Comparison of ENCODE assay signal across 10 cellular contexts in genomic region chr9:35904966-35905781, GRCh38. TPM values are rescaled to one million over a fixed set of nuclear protein-coding genes. Genes with fewer than 3 reads are reported as not detected.
DNase-seq lines count a peak whose midpoint lies in the region; ATAC-seq and TF ChIP-seq lines count a peak whose summit lies in the region.
"Had no signal": no experiment of that assay in that cellular context is flagged by ENCODE, and none has a peak within 500 bp of the region (broad histone marks: within the 10 kb centered on the region; RNA-seq: fewer than 3 reads in every experiment).

No MANE protein-coding gene starts in this region.

- no peaks in the 10 kb centered on the region for H3K36me3 Mint-ChIP-seq in activated CD4-positive, alpha-beta T cell treated with anti-CD3 and anti-CD28 coated beads for 36 hours (ENCODE audit: low read depth)

- H3K9me3 Mint-ChIP-seq in activated CD4-positive, alpha-beta T cell treated with anti-CD3 and anti-CD28 coated beads for 36 hours (ENCODE audit: low read depth) = no peaks in the 10 kb centered on the region
- H3K9me3 Mint-ChIP-seq: activated CD8-positive, alpha-beta T cell treated with anti-CD3 and anti-CD28 coated beads for 36 hours; neural crest cell had no signal

- POLR2A ChIA-PET in activated CD4-positive, alpha-beta T cell treated with anti-CD3 and anti-CD28 coated beads for 36 hours (lab: Charles Lee) = interaction anchor here (0.6 to 0.9 kb wide), 2 partner anchors 40 to 211 kb away, joined by 3 read pairs; no protein-coding TSS in a partner anchor

- H3K9ac ChIP-seq in smooth muscle cell (ENCODE audit: low read depth) = no peak overlapping the region

- H3K4me3 ChIP-seq in adrenal gland = no peak overlapping the region
- no peak overlapping the region for H3K4me3 ChIP-seq in smooth muscle cell

- 59 to 88% (median 75%) methylated on average over 6 to 10 of the region's 10 CpGs for WGBS in adrenal gland, 4 donors
- WGBS in smooth muscle cell (ENCODE audit: low lambda C conversion rate) = 72% methylated on average over 10 of the region's 10 CpGs

- peak overlapping the region in 4 of 5 donors; percentile 53 to 94 (median 78) for H3K27ac ChIP-seq in adrenal gland
- peak overlapping the region; percentile 32 for H3K27ac ChIP-seq in smooth muscle cell (ENCODE audit: low read depth)

- TF ChIP-seq CTCF in adrenal gland (IDR thresholded peaks at IDR 0.05) (no peak), smooth muscle cell (IDR thresholded peaks at IDR 0.05; ENCODE audit: borderline replicate concordance, insufficient read depth, poor library complexity, severe bottlenecking) (no peak)

- no peak for TF ChIP-seq POLR2A in adrenal gland (IDR thresholded peaks at IDR 0.05)

- ATAC-seq in activated CD4-positive, alpha-beta T cell treated with anti-CD3 and anti-CD28 coated beads for 36 hours = no peak
- ATAC-seq: activated CD8-positive, alpha-beta T cell treated with anti-CD3 and anti-CD28 coated beads for 36 hours had no signal

- H3K27ac Mint-ChIP-seq in activated CD4-positive, alpha-beta T cell treated with anti-CD3 and anti-CD28 coated beads for 36 hours = no peak overlapping the region
- H3K27ac Mint-ChIP-seq: activated CD8-positive, alpha-beta T cell treated with anti-CD3 and anti-CD28 coated beads for 36 hours had no signal

- H3F3A ChIP-seq in smooth muscle cell (ENCODE audit: low read depth) = peaks cover 12% of the 10 kb centered on the region

- CTCF ChIA-PET in activated CD4-positive, alpha-beta T cell treated with anti-CD3 and anti-CD28 coated beads for 36 hours (lab: Charles Lee) = interaction anchor here (0.5 to 6.6 kb wide), 9 partner anchors 10 to 1687 kb away, joined by 3 to 69 read pairs (median 3); no protein-coding TSS in a partner anchor

- no peaks in the 10 kb centered on the region for H3K27me3 ChIP-seq in adrenal gland
- H3K27me3 ChIP-seq in smooth muscle cell (ENCODE audit: low read depth) = no peaks in the 10 kb centered on the region

- H2AFZ ChIP-seq in smooth muscle cell (ENCODE audit: low read depth) = no peak overlapping the region

- H3K4me3 Mint-ChIP-seq in activated CD4-positive, alpha-beta T cell treated with anti-CD3 and anti-CD28 coated beads for 36 hours = no peak overlapping the region
- H3K4me3 Mint-ChIP-seq: activated CD8-positive, alpha-beta T cell treated with anti-CD3 and anti-CD28 coated beads for 36 hours; neural crest cell had no signal

- no peaks in the 10 kb centered on the region for H3K79me2 ChIP-seq in smooth muscle cell (ENCODE audit: low read depth)

- H4K20me1 ChIP-seq in smooth muscle cell (ENCODE audit: low read depth) = no peaks in the 10 kb centered on the region

- H3K4me1 Mint-ChIP-seq in activated CD4-positive, alpha-beta T cell treated with anti-CD3 and anti-CD28 coated beads for 36 hours = peaks cover 42% of the 10 kb centered on the region

- no peak overlapping the region for H3K4me2 ChIP-seq in smooth muscle cell

- no peaks in the 10 kb centered on the region for H3K27me3 Mint-ChIP-seq in activated CD4-positive, alpha-beta T cell treated with anti-CD3 and anti-CD28 coated beads for 36 hours

- H3K36me3 ChIP-seq in adrenal gland (replicated peaks in 1 of 2) (no peaks in the 10 kb centered on the region), smooth muscle cell (ENCODE audit: low read depth) (no peaks in the 10 kb centered on the region)

- intact Hi-C loops in adrenal gland (cut with DNase I) = loop anchor here in 1 of 2 donors (5.0 kb wide), 1 partner anchor 42 kb away; no protein-coding TSS in a partner anchor
- intact Hi-C loops in activated CD4-positive, alpha-beta T cell treated with anti-CD3 and anti-CD28 coated beads for 36 hours (cut with DNase I, micrococcal nuclease) = no loop called here

- no peaks in the 10 kb centered on the region for H3K9me3 ChIP-seq in adrenal gland (replicated peaks in 1 of 3)
- H3K9me3 ChIP-seq in smooth muscle cell (replicated peaks; ENCODE audit: low read depth) = no peaks in the 10 kb centered on the region

- H3K4me1 ChIP-seq in adrenal gland (replicated peaks in 1 of 2) = peaks cover 29 to 49% of the 10 kb centered on the region in 2 donors
- peaks cover 26% of the 10 kb centered on the region for H3K4me1 ChIP-seq in smooth muscle cell (ENCODE audit: low read depth)

- DNase-seq in EL (peak; percentile 77), adrenal gland (peak in 1 of 7 donors; percentile 29), iris pigment epithelial cell (ENCODE audit: low read depth) (peak; percentile 70), smooth muscle cell (lab: John Stamatoyannopoulos, UW; ENCODE audit: unreplicated experiment) (no peak), NCI-H2107 treated with DMSO at 0.1 percent for 48 hours (lab: John Stamatoyannopoulos, UW; ENCODE audit: unreplicated experiment) (no peak), NCI-H1048 (lab: John Stamatoyannopoulos, UW) (no peak), NCI-H1105 treated with DMSO at 0.1 percent for 48 hours (lab: John Stamatoyannopoulos, UW) (no peak)
- no peak for DNase-seq in activated CD4-positive, alpha-beta T cell treated with anti-CD3 and anti-CD28 coated beads for 36 hours
- DNase-seq: activated CD8-positive, alpha-beta T cell treated with anti-CD3 and anti-CD28 coated beads for 36 hours had no signal

RNA-seq across cellular contexts. Expression of gene HRCT1, which starts 0.8 kb away (rescaled TPM):
- total RNA-seq in adrenal gland (1 to 10 TPM in 5 of 8 donors, under 1 TPM in 2, not detected in 1; 0.35 to 5.9 (median 1.9) TPM), smooth muscle cell (1.1 TPM in 1 of 2 replicates, not detected in the other)
- polyA plus RNA-seq in adrenal gland (1 to 10 TPM in 2 of 3 donors, not detected in 1; 1.1 to 1.5 TPM), smooth muscle cell (0.45 TPM in 1 of 2 replicates, not detected in the other)
- not detected for total RNA-seq in activated CD4-positive, alpha-beta T cell treated with anti-CD3 and anti-CD28 coated beads for 36 hours
- total RNA-seq: activated CD8-positive, alpha-beta T cell treated with anti-CD3 and anti-CD28 coated beads for 36 hours; neural crest cell had no signal

RNA-seq across cellular contexts. Expression of gene SPAAR, which starts 4.1 kb away (rescaled TPM):
- 1 to 10 TPM in 7 of 8 donors, under 1 TPM in 1; 0.54 to 3.6 (median 2.2) TPM for total RNA-seq in adrenal gland
- 1 to 10 TPM; 2.0 to 3.3 (median 2.6) TPM for polyA plus RNA-seq in adrenal gland
- total RNA-seq in smooth muscle cell = not detected in 2 replicates
- 0.26 TPM in 2 replicates for polyA plus RNA-seq in smooth muscle cell
- not detected for total RNA-seq in activated CD4-positive, alpha-beta T cell treated with anti-CD3 and anti-CD28 coated beads for 36 hours
- total RNA-seq: activated CD8-positive, alpha-beta T cell treated with anti-CD3 and anti-CD28 coated beads for 36 hours; neural crest cell had no signal

RNA-seq across cellular contexts. Expression of gene OR13J1, which starts 35.0 kb away (rescaled TPM):
- total RNA-seq in adrenal gland = not detected
- not detected for polyA plus RNA-seq in adrenal gland
- total RNA-seq in smooth muscle cell = not detected in 2 replicates
- polyA plus RNA-seq in smooth muscle cell = not detected in 2 replicates
- total RNA-seq in activated CD4-positive, alpha-beta T cell treated with anti-CD3 and anti-CD28 coated beads for 36 hours = not detected
- total RNA-seq: activated CD8-positive, alpha-beta T cell treated with anti-CD3 and anti-CD28 coated beads for 36 hours; neural crest cell had no signal

RNA-seq across cellular contexts. Expression of gene OR2S2, which starts 52.8 kb away (rescaled TPM):
- total RNA-seq in adrenal gland (not detected), smooth muscle cell (0.13 TPM in 1 of 2 replicates, not detected in the other)
- polyA plus RNA-seq in adrenal gland (not detected), smooth muscle cell (0.21 TPM in 1 of 2 replicates, not detected in the other)
- total RNA-seq in activated CD4-positive, alpha-beta T cell treated with anti-CD3 and anti-CD28 coated beads for 36 hours = not detected
- total RNA-seq: activated CD8-positive, alpha-beta T cell treated with anti-CD3 and anti-CD28 coated beads for 36 hours; neural crest cell had no signal

Comparison
In these comparisons a context has a peak if more than half of its experiments do, and no peak if none do; other contexts are left out.
1. DNase-seq: peak in EL (single experiment) and iris pigment epithelial cell (single experiment); none in smooth muscle cell (single experiment), NCI-H2107 treated with DMSO at 0.1 percent for 48 hours (single experiment), activated CD4-positive, alpha-beta T cell treated with anti-CD3 and anti-CD28 coated beads for 36 hours (single experiment), NCI-H1048 (single experiment) and NCI-H1105 treated with DMSO at 0.1 percent for 48 hours (single experiment).